1 cellular context compared by ENCODE assay signal in genomic region chr17:76139801-76140660, GRCh38.
TF ChIP-seq lines count a peak whose summit lies in the region.

No MANE protein-coding gene starts in this region.

TF ChIP-seq in GM12878, 131 proteins besides CTCF, POLR2A, EP300 and RAD21:
- TF ChIP-seq YY1 (IDR thresholded peaks at IDR 0.05; ENCODE audit: low read depth, low read length) (0 out of 2 replicates have a peak, but pooled peaks have one; percentile 28), PAX5 (IDR thresholded peaks at IDR 0.05; ENCODE audit: borderline replicate concordance, low read depth, low read length) (no peak), PAX8 (IDR thresholded peaks at IDR 0.05) (no peak), POU2F2 (IDR thresholded peaks at IDR 0.05; ENCODE audit: borderline replicate concordance, low read depth, low read length) (no peak), JUNB (IDR thresholded peaks at IDR 0.05) (no peak), ASH2L (IDR thresholded peaks at IDR 0.05; ENCODE audit: borderline replicate concordance, low read depth) (no peak), ZBTB4 (CRISPR knock-in tag; IDR thresholded peaks at IDR 0.05) (no peak), SMC3 (IDR thresholded peaks at IDR 0.05; ENCODE audit: borderline replicate concordance, low read length) (peak; percentile 4; the same call in 1 of the 2 replicates), POLR2AphosphoS5 (IDR thresholded peaks at IDR 0.05; ENCODE audit: low read length) (no peak), ZBTB40 (IDR thresholded peaks at IDR 0.05; ENCODE audit: borderline replicate concordance) (no peak), USF1 (IDR thresholded peaks at IDR 0.05; ENCODE audit: borderline replicate concordance, extremely low read length, insufficient read depth, low read depth, low read length) (no peak), TBL1XR1 (IDR thresholded peaks at IDR 0.05; ENCODE audit: low read depth, low read length) (no peak), EED (IDR thresholded peaks at IDR 0.05; ENCODE audit: low read depth) (no peak), GABPA (IDR thresholded peaks at IDR 0.05; ENCODE audit: low read depth) (no peak), FOXM1 (IDR thresholded peaks at IDR 0.05; ENCODE audit: low read depth, low read length) (no peak), BHLHE40 (IDR thresholded peaks at IDR 0.05; ENCODE audit: borderline replicate concordance in 1 of 2, low read depth in 2 of 2, low read length in 1 of 2) (peak in 1 of 2 experiments; percentile 45; a peak in 2 of 4 replicates)
